In genomic region chr3:134361162-134361831, GRCh38 we compare ENCODE assay signal across 15 cellular contexts. TPM values are rescaled to one million over a fixed set of nuclear protein-coding genes. Genes with fewer than 3 reads are reported as not detected.
A peak's percentile ranks its signal among the peaks of the same experiment; 100 is the strongest.
DNase-seq lines count a peak whose midpoint lies in the region; ATAC-seq and TF ChIP-seq lines count a peak whose summit lies in the region.
"Had no signal": no experiment of that assay in that cellular context is flagged by ENCODE, and none has a peak within 500 bp of the region (broad histone marks: within the 10 kb centered on the region; RNA-seq: fewer than 3 reads in every experiment).

No MANE protein-coding gene starts in this region.

- DNase-seq in EH (ENCODE audit: low read depth) (peak; percentile 33), ascending aorta (ENCODE audit: low spot score in 2 of 2) (peak in 1 of 2 donors; percentile 60), islet precursor cell (peak; percentile 55), NCI-H2227 treated with DMSO at 0.1 percent for 48 hours (lab: John Stamatoyannopoulos, UW) (no peak), NCI-H345 treated with DMSO at 0.1 percent for 48 hours (lab: John Stamatoyannopoulos, UW; ENCODE audit: unreplicated experiment) (no peak)
- DNase-seq: GF-D8; H9; NCI-H2029 treated with DMSO at 0.1 percent for 48 hours; stimulated activated CD4-positive, alpha-beta T cell treated with anti-CD3 and anti-CD28 coated beads, Interleukin-1b, Interleukin-23, amount 100 ng/mL, for 48 hours; T-helper 17 cell had no signal

- H3K4me1 ChIP-seq in ascending aorta (peaks cover 40 to 95% of the 10 kb centered on the region in 2 donors), skeletal muscle satellite cell (ENCODE audit: control insufficient read depth, insufficient read depth, low read length) (peaks cover 96% of the 10 kb centered on the region)

- peak overlapping the region; percentile 85 for H3K9ac ChIP-seq in skeletal muscle satellite cell (ENCODE audit: low read depth, low read length)

- no peak overlapping the region for H3K4me2 ChIP-seq in skeletal muscle satellite cell (ENCODE audit: low read length)
- H3K4me2 ChIP-seq: hepatocyte had no signal

- no peaks in the 10 kb centered on the region for H3K27me3 ChIP-seq in ascending aorta
- H3K27me3 ChIP-seq in skeletal muscle satellite cell (ENCODE audit: control insufficient read depth, insufficient read depth, low read length): no peaks in the 10 kb centered on the region
- H3K27me3 ChIP-seq: hepatocyte had no signal

- peak overlapping the region; percentile 81 to 92 for H3K27ac ChIP-seq in ascending aorta
- H3K27ac ChIP-seq: C4-2B, hepatocyte had no signal

- intact Hi-C loops in ascending aorta (cut with DNase I): loop anchor here (10.0 kb wide), 1 partner anchor 786 kb away; the partner anchor contains the start of gene CDV3

- H3K36me3 ChIP-seq in ascending aorta (peaks cover 64 to 91% of the 10 kb centered on the region in 2 donors), skeletal muscle satellite cell (ENCODE audit: insufficient read depth, low read length) (peaks cover 93% of the 10 kb centered on the region)

- ATAC-seq in HG03342 (IDR thresholded peaks at IDR 0.05; ENCODE audit: unreplicated experiment) (no peak), GM18517 (IDR thresholded peaks at IDR 0.05; ENCODE audit: unreplicated experiment) (no peak)
- ATAC-seq: T-helper 17 cell had no signal

- no peak for TF ChIP-seq CTCF in ascending aorta (IDR thresholded peaks at IDR 0.05)

- H3K9me3 ChIP-seq in ascending aorta (no peaks in the 10 kb centered on the region), skeletal muscle satellite cell (replicated peaks; ENCODE audit: low read length) (no peaks in the 10 kb centered on the region)

- H3K4me3 ChIP-seq in ascending aorta: no peak overlapping the region
- H3K4me3 ChIP-seq in skeletal muscle satellite cell (ENCODE audit: low read length): no peak overlapping the region
- H3K4me3 ChIP-seq: hepatocyte had no signal

RNA-seq across cellular contexts. Expression of gene AMOTL2, which starts 12.9 kb away (rescaled TPM):
- 156 TPM for total RNA-seq in ascending aorta
- total RNA-seq in skeletal muscle satellite cell (2012; rRNA removed): 40.8 and 77.5 TPM in 2 replicates
- total RNA-seq: T-helper 17 cell had no signal

Comparison
In these comparisons a context has a peak if more than half of its experiments do, and no peak if none do; other contexts are left out.
1. DNase-seq: peak in EH (single experiment) and islet precursor cell (single experiment); none in NCI-H2227 treated with DMSO at 0.1 percent for 48 hours (single experiment) and NCI-H345 treated with DMSO at 0.1 percent for 48 hours (single experiment).